ENCODE assay signal across 30 cellular contexts in genomic region chr13:102814793-102815192, GRCh38. TPM values are rescaled to one million over a fixed set of nuclear protein-coding genes. Genes with fewer than 3 reads are reported as not detected.
"Had no signal": no experiment of that assay in that cellular context is flagged by ENCODE, and none has a peak within 500 bp of the region (broad histone marks: within the 10 kb centered on the region; RNA-seq: fewer than 3 reads in every experiment).

No MANE protein-coding gene starts in this region.

- ATAC-seq: PC-3, Right ventricle myocardium inferior, SK-N-SH treated with all-trans-retinoic acid at 6 μM for 48 hours, T-cell, T-helper 17 cell had no signal

- H3K27ac ChIP-seq: RWPE1, VCaP had no signal

- DNase-seq: activated B cell treated with CpG ODN at 0.5 μM for 24 hours; activated CD4-positive, alpha-beta memory T cell treated with anti-CD3 and anti-CD28 coated beads for 36 hours; activated CD4-positive, alpha-beta T cell treated with anti-CD3 and anti-CD28 coated beads for 4 hours; activated CD4-positive, alpha-beta T cell treated with anti-CD3 and anti-CD28 coated beads, Interleukin-2, amount 50 U/mL, for 1 hour; activated CD4-positive, CD25-positive, alpha-beta regulatory T cell treated with anti-CD3 and anti-CD28 coated beads, Interleukin-2, amount 50 U/mL, for 72 hours; activated CD8-positive, alpha-beta memory T cell treated with anti-CD3 and anti-CD28 coated beads, Interleukin-2, amount 50 U/mL, for 4 hours; activated effector memory CD4-positive, alpha-beta T cell treated with Interleukin-2 at 50 U/mL for 16 hours; activated naive CD4-positive, alpha-beta T cell treated with anti-CD3 and anti-CD28 coated beads, Interleukin-2, amount 10 ng/mL, durations not matched to agents 7 days and 5 days; activated naive CD8-positive, alpha-beta T cell treated with anti-CD3 and anti-CD28 coated beads, Interleukin-2, amount 50 U/mL, for 24 hours; activated T-cell treated with anti-CD3 and anti-CD28 coated beads, Interleukin-2, amount 50 U/mL, for 48 hours; anterior cingulate cortex; caudate nucleus; cerebellar nuclear complex; MV-4-11; NCI-H1092; NCI-H1436 treated with DMSO at 0.1 percent for 48 hours; NCI-H1694 treated with DMSO at 0.1 percent for 48 hours; NCI-H2029; NCI-H345; NCI-H524 treated with DMSO at 0.1 percent for 48 hours; PC-3; SIG-M5; T-cell; T-helper 17 cell had no signal

- FAIRE-seq: bronchial epithelial cell had no signal

RNA-seq across cellular contexts. Expression of gene POGLUT2, which starts 16.0 kb away (rescaled TPM):
- total RNA-seq: SK-MEL-5 had no signal
